ENCODE assay signal across 1 cellular context in genomic region chr3:131357275-131357674, GRCh38.
TF ChIP-seq lines count a peak whose summit lies in the region.

No MANE protein-coding gene starts in this region.

TF ChIP-seq in HEK293, 187 proteins besides CTCF, POLR2A, EP300 and RAD21 (continued from another document):
- TF ChIP-seq TSHZ1 (tag by site-specific recombination; IDR thresholded peaks at IDR 0.05; ENCODE audit: borderline replicate concordance) (no peak), ZNF555 (tag by site-specific recombination; conservative IDR thresholded peaks at IDR 0.05) (peak; percentile 53), ZNF23 (tag by site-specific recombination; IDR thresholded peaks at IDR 0.05; ENCODE audit: borderline replicate concordance) (no peak), ZNF510 (tag by site-specific recombination; IDR thresholded peaks at IDR 0.05; ENCODE audit: insufficient replicate concordance) (peak; percentile 30), ZNF426 (tag by site-specific recombination; IDR thresholded peaks at IDR 0.05) (peak; percentile 60), ZBTB11 (tag by site-specific recombination; conservative IDR thresholded peaks at IDR 0.05; ENCODE audit: low read depth) (peak; percentile 49; the same call in 1 of the 2 replicates), ZNF366 (tag by site-specific recombination; conservative IDR thresholded peaks at IDR 0.05) (no peak), ZNF623 (tag by site-specific recombination; IDR thresholded peaks at IDR 0.05) (peak; percentile 44; the same call in 1 of the 2 replicates), GFI1B (tag by site-specific recombination; IDR thresholded peaks at IDR 0.05) (no peak), ZNF266 (tag by site-specific recombination; IDR thresholded peaks at IDR 0.05; ENCODE audit: low read depth) (0 out of 2 replicates have a peak, but pooled peaks have one; percentile 20)
